In genomic region chr15:55791576-55792400, GRCh38 we compare ENCODE assay signal across 14 cellular contexts. TPM values are rescaled to one million over a fixed set of nuclear protein-coding genes. Genes with fewer than 3 reads are reported as not detected.
DNase-seq lines count a peak whose midpoint lies in the region; ATAC-seq, FAIRE-seq and TF ChIP-seq lines count a peak whose summit lies in the region.
"Had no signal": no experiment of that assay in that cellular context is flagged by ENCODE, and none has a peak within 500 bp of the region (broad histone marks: within the 10 kb centered on the region; RNA-seq: fewer than 3 reads in every experiment).

No MANE protein-coding gene starts in this region.

- intact Hi-C loops in HepG2 (cut with micrococcal nuclease; ENCODE audit: unreplicated experiment), result no loop called here
- intact Hi-C loops in right lobe of liver (cut with DNase I), result no loop called here
- intact Hi-C loops in PC-9 (cut with micrococcal nuclease; ENCODE audit: unreplicated experiment), result no loop called here

- peaks cover 28% of the 10 kb centered on the region for H3F3A ChIP-seq in PC-9 (ENCODE audit: insufficient read depth, low read depth)

- H3K27me3 ChIP-seq in HepG2 (ENCODE audit: control insufficient read depth in 1 of 2, insufficient read depth in 2 of 2, low read length in 2 of 2) (no peaks in the 10 kb centered on the region), right lobe of liver (no peaks in the 10 kb centered on the region), PC-9 (ENCODE audit: insufficient read depth, low read depth) (no peaks in the 10 kb centered on the region)
- H3K27me3 ChIP-seq: BLaER1 treated with 17β-estradiol and CSF1 and Interleukin-3, amounts not matched to agents 10 nM and 100 nM had no signal

- ATAC-seq in HepG2 (peak; percentile 34; the same call in 1 of the 3 replicates), right lobe of liver (no peak), GM18519 (IDR thresholded peaks at IDR 0.05; ENCODE audit: low FRiP score, unreplicated experiment) (no peak), GM21367 (IDR thresholded peaks at IDR 0.05; ENCODE audit: unreplicated experiment) (no peak)
- ATAC-seq: heart right ventricle, Panc1 had no signal

- H2AFZ ChIP-seq in HepG2 (ENCODE audit: low read length), result no peak overlapping the region
- H2AFZ ChIP-seq in PC-9, result peak overlapping the region; percentile 62; the same call in 1 of the 2 replicates

- no peak for TF ChIP-seq EP300 in HepG2 (IDR thresholded peaks at IDR 0.05; ENCODE audit: low read depth in 2 of 2, low read length in 2 of 2)
- no peak for TF ChIP-seq EP300 in HepG2 (CRISPR knock-in tag; IDR thresholded peaks at IDR 0.05; ENCODE audit: borderline replicate concordance)

- H3K36me3 ChIP-seq in HepG2 (replicated peaks in 1 of 2; ENCODE audit: control insufficient read depth in 1 of 2, insufficient read depth in 2 of 2, low read length in 2 of 2), result no peaks in the 10 kb centered on the region
- no peaks in the 10 kb centered on the region for H3K36me3 ChIP-seq in right lobe of liver
- no peaks in the 10 kb centered on the region for H3K36me3 ChIP-seq in PC-9 (ENCODE audit: low read depth)
- H3K36me3 ChIP-seq: BLaER1 treated with 17β-estradiol and CSF1 and Interleukin-3, amounts not matched to agents 10 nM and 100 nM; heart right ventricle had no signal

- no peak for TF ChIP-seq RAD21 in HepG2 (CRISPR knock-in tag; IDR thresholded peaks at IDR 0.05)

- H3K79me2 ChIP-seq in HepG2 (ENCODE audit: insufficient read depth, low read length), result no peaks in the 10 kb centered on the region
- H3K79me2 ChIP-seq in PC-9 (ENCODE audit: low read depth), result no peaks in the 10 kb centered on the region

- H3K9ac ChIP-seq in HepG2 (ENCODE audit: insufficient read depth, low read depth, low read length), result no peak overlapping the region
- H3K9ac ChIP-seq: BLaER1 treated with 17β-estradiol and CSF1 and Interleukin-3, amounts not matched to agents 10 nM and 100 nM had no signal

- H3K4me2 ChIP-seq in HepG2 (ENCODE audit: low read depth, low read length) (peak overlapping the region; percentile 32), PC-9 (peak overlapping the region; percentile 78)
- H3K4me2 ChIP-seq: BLaER1 treated with 17β-estradiol and CSF1 and Interleukin-3, amounts not matched to agents 10 nM and 100 nM had no signal

- TF ChIP-seq CTCF in HepG2 (CRISPR knock-in tag; IDR thresholded peaks at IDR 0.05) (no peak), right lobe of liver (IDR thresholded peaks at IDR 0.05) (no peak), PC-9 (conservative IDR thresholded peaks at IDR 0.05) (no peak), foreskin fibroblast (IDR thresholded peaks at IDR 0.05; ENCODE audit: low read depth, low read length) (no peak)

- H3K9me2 ChIP-seq in PC-9 (ENCODE audit: insufficient read depth), result no peaks in the 10 kb centered on the region

- WGBS in HepG2 (ENCODE audit: low lambda C conversion rate), result 0% methylated on average over 1 of the region's 3 CpGs
- WGBS in right lobe of liver (ENCODE audit: insufficient coverage, low coverage, low lambda C conversion rate, missing lambda C conversion rate), result 100% methylated on average over 1 of the region's 3 CpGs

- no peak overlapping the region for H3K27ac ChIP-seq in HepG2 (ENCODE audit: extremely low read length, insufficient read depth, low read length)
- no peak overlapping the region for H3K27ac ChIP-seq in right lobe of liver
- H3K27ac ChIP-seq in PC-9, result peak overlapping the region; percentile 96
- H3K27ac ChIP-seq: BLaER1 treated with 17β-estradiol and CSF1 and Interleukin-3, amounts not matched to agents 10 nM and 100 nM; heart right ventricle had no signal

- POLR2A ChIA-PET in HepG2 (lab: Yijun Ruan, JAX), result interaction anchor here (0.5 kb wide), 1 partner anchor 12 kb away, joined by 4 read pairs; no protein-coding TSS in a partner anchor
- POLR2A ChIA-PET in PC-9 (lab: Charles Lee; ENCODE audit: unreplicated experiment), result interaction anchor here (0.5 kb wide), 1 partner anchor 127 kb away, joined by 4 read pairs; no protein-coding TSS in a partner anchor

- in situ Hi-C loops in HepG2 (cut with HindIII; ENCODE audit: extremely low pct_ligation_motif_present, low pct_unique_long_range_greater_than_20kb), result no loop called here

- H3K4me3 ChIP-seq in HepG2 (replicated peaks in 1 of 3; ENCODE audit: insufficient read depth in 1 of 3, low read depth in 2 of 3, low read length in 3 of 3), result no peak overlapping the region
- no peak overlapping the region for H3K4me3 ChIP-seq in right lobe of liver
- no peak overlapping the region; the same call in 1 of the 2 replicates for H3K4me3 ChIP-seq in PC-9
- H3K4me3 ChIP-seq in foreskin fibroblast (ENCODE audit: low read depth in 1 of 2, low read length in 2 of 2), result no peak overlapping the region
- H3K4me3 ChIP-seq: BLaER1 treated with 17β-estradiol and CSF1 and Interleukin-3, amounts not matched to agents 10 nM and 100 nM; heart right ventricle had no signal

- TF ChIP-seq POLR2A in HepG2 (IDR thresholded peaks at IDR 0.05; ENCODE audit: insufficient read depth in 1 of 2, low read depth in 2 of 2, low read length in 2 of 2), result no peak
- no peak for TF ChIP-seq POLR2A in right lobe of liver (IDR thresholded peaks at IDR 0.05)

- FAIRE-seq in HepG2 (lab: Jason Lieb, UNC) (no peak), urothelium cell line (lab: Jason Lieb, UNC) (no peak), RCC 7860 (lab: Jason Lieb, UNC) (no peak)

- DNase-seq in HepG2 (ENCODE audit: low spot score) (no peak), right lobe of liver (no peak), PC-9 (peak; percentile 46 to 92), foreskin fibroblast (peak; percentile 71 to 89), urothelium cell line (ENCODE audit: low spot score) (peak; percentile 30), RCC 7860 (ENCODE audit: low spot score) (no peak)
- DNase-seq: activated CD4-positive, alpha-beta T cell treated with anti-CD3 and anti-CD28 coated beads for 48 hours; amniotic stem cell; heart right ventricle; KBM-7 had no signal

- H4K20me1 ChIP-seq in HepG2 (ENCODE audit: insufficient read depth, low read length) (no peaks in the 10 kb centered on the region), PC-9 (ENCODE audit: insufficient read depth) (no peaks in the 10 kb centered on the region)
- H4K20me1 ChIP-seq: BLaER1 treated with 17β-estradiol and CSF1 and Interleukin-3, amounts not matched to agents 10 nM and 100 nM had no signal

- CTCF ChIA-PET in HepG2 (lab: Yijun Ruan, JAX; ENCODE audit: low intra/inter-chr PET ratio, low total read pairs) (no interaction called here), PC-9 (lab: Charles Lee) (no interaction called here)

- BruUV-seq in HepG2 (replicated peaks; lab: Mats Ljungman, UMichigan) (no TSS peak), PC-9 (replicated peaks; lab: Mats Ljungman, UMichigan) (TSS peak; percentile 78)

- H3K4me1 ChIP-seq in HepG2 (ENCODE audit: insufficient read depth, low read length), result peaks cover 16% of the 10 kb centered on the region
- no peaks in the 10 kb centered on the region for H3K4me1 ChIP-seq in right lobe of liver
- H3K4me1 ChIP-seq in PC-9 (replicated peaks; ENCODE audit: insufficient read depth), result peaks cover 36% of the 10 kb centered on the region
- H3K4me1 ChIP-seq: BLaER1 treated with 17β-estradiol and CSF1 and Interleukin-3, amounts not matched to agents 10 nM and 100 nM; heart right ventricle had no signal

- H3K9me3 ChIP-seq in HepG2 (ENCODE audit: low read length) (no peaks in the 10 kb centered on the region), right lobe of liver (no peaks in the 10 kb centered on the region), PC-9 (ENCODE audit: insufficient read depth, low read depth) (no peaks in the 10 kb centered on the region)

TF ChIP-seq in HepG2, 621 proteins besides CTCF, POLR2A, EP300 and RAD21 (continues in another document):
- TF ChIP-seq HNF4G (IDR thresholded peaks at IDR 0.05; ENCODE audit: borderline replicate concordance, low read depth, low read length), result no peak
- TF ChIP-seq HNF4G (CRISPR knock-in tag; IDR thresholded peaks at IDR 0.05; ENCODE audit: borderline replicate concordance, low read depth), result no peak
- TF ChIP-seq ZNF275 (CRISPR knock-in tag; IDR thresholded peaks at IDR 0.05; ENCODE audit: borderline replicate concordance), result no peak
- no peak for TF ChIP-seq RFX1 (IDR thresholded peaks at IDR 0.05)
- TF ChIP-seq ZNF10 (CRISPR knock-in tag; IDR thresholded peaks at IDR 0.05; ENCODE audit: borderline replicate concordance, low read depth), result no peak
- no peak for TF ChIP-seq ZNF570 (CRISPR knock-in tag; IDR thresholded peaks at IDR 0.05; ENCODE audit: borderline replicate concordance)

RNA-seq across cellular contexts. Expression of gene PRTG, which starts 48.8 kb away (rescaled TPM):
- total RNA-seq in HepG2 (2016; rRNA removed; fragmentation: Illumina TruSeq; extraction: Trizol), result 17.1 and 22.3 TPM in 2 replicates
- 2.3 and 2.9 TPM in 2 replicates for total RNA-seq in HepG2 (2016; cell fraction: cytosol; rRNA removed; fragmentation: Illumina TruSeq; extraction: Trizol; ENCODE audit: low read depth)
- total RNA-seq in HepG2 (2016; cell fraction: insoluble cytoplasmic fraction; rRNA removed; fragmentation: Illumina TruSeq; extraction: Trizol), result 17.1 and 19.9 TPM in 2 replicates
- total RNA-seq in HepG2 (2016; cell fraction: membrane; rRNA removed; fragmentation: Illumina TruSeq; extraction: Trizol), result 6.8 and 7.4 TPM in 2 replicates
- 37.3 and 41.9 TPM in 2 replicates for total RNA-seq in HepG2 (2016; cell fraction: nucleus; rRNA removed; fragmentation: Illumina TruSeq; extraction: Trizol)
- polyA plus RNA-seq in HepG2 (2011; rRNA removed), result 9.7 and 13.2 TPM in 2 replicates
- 6.9 and 9.7 TPM in 2 replicates for polyA plus RNA-seq in HepG2 (2011; cell fraction: cytosol; rRNA removed)
- 7.0 and 7.1 TPM in 2 replicates for polyA plus RNA-seq in HepG2 (2011; cell fraction: nucleus; rRNA removed)
- 11.5 and 14.3 TPM in 2 replicates for polyA plus RNA-seq in HepG2 (2012)
- 1.2 and 1.6 TPM in 2 replicates for polyA plus RNA-seq in HepG2 (2016; cell fraction: cytosol; fragmentation: Illumina TruSeq; extraction: Trizol; ENCODE audit: low read depth)
- polyA plus RNA-seq in HepG2 (2016; cell fraction: insoluble cytoplasmic fraction; fragmentation: Illumina TruSeq; extraction: Trizol; ENCODE audit: low read depth), result 7.2 TPM in 2 replicates
- polyA plus RNA-seq in HepG2 (2016; cell fraction: membrane; fragmentation: Illumina TruSeq; extraction: Trizol; ENCODE audit: low read depth), result 1.9 TPM in 2 replicates
- polyA plus RNA-seq in HepG2 (2016; cell fraction: nucleus; fragmentation: Illumina TruSeq; extraction: Trizol; ENCODE audit: insufficient read depth, low read depth), result 13.3 and 15.6 TPM in 2 replicates
- polyA minus RNA-seq in HepG2 (2011; rRNA and poly(A)+ RNA removed; ENCODE audit: low replicate concordance), result 13.5 and 48.7 TPM in 2 replicates
- polyA minus RNA-seq in HepG2 (2011; cell fraction: cytosol; rRNA and poly(A)+ RNA removed), result 36.5 and 37.5 TPM in 2 replicates
- polyA minus RNA-seq in HepG2 (2011; cell fraction: nucleus; rRNA and poly(A)+ RNA removed), result 48.2 and 59.2 TPM in 2 replicates
- total RNA-seq in right lobe of liver, result under 1 TPM; 0.06 to 0.22 (median 0.12) TPM
- total RNA-seq in PC-9 (2021), result 11.4 and 16.5 TPM in 2 replicates

Comparison
In these comparisons a context has a peak if more than half of its experiments do, and no peak if none do; other contexts are left out.
1. DNase-seq: peak in PC-9 (2 of 2), foreskin fibroblast (2 of 2) and urothelium cell line (single experiment); none in HepG2 (single experiment), right lobe of liver (0 of 3) and RCC 7860 (single experiment).